In genomic region chr3:108091498-108092259, GRCh38 we compare ENCODE assay signal across 1 cellular context.
A peak's percentile ranks its signal among the peaks of the same experiment; 100 is the strongest.
TF ChIP-seq lines count a peak whose summit lies in the region.

No MANE protein-coding gene starts in this region.

TF ChIP-seq in H1, 55 proteins besides CTCF, POLR2A, EP300 and RAD21:
- TF ChIP-seq TCF12 (IDR thresholded peaks at IDR 0.05; ENCODE audit: low read depth, low read length) (no peak), BRCA1 (IDR thresholded peaks at IDR 0.05; ENCODE audit: low read depth, low read length) (no peak), HDAC2 (IDR thresholded peaks at IDR 0.05; ENCODE audit: borderline replicate concordance in 1 of 2, low read depth in 2 of 2, low read length in 2 of 2) (no peak), USF2 (IDR thresholded peaks at IDR 0.05; ENCODE audit: low read length) (peak; percentile 83), KDM1A (IDR thresholded peaks at IDR 0.05; ENCODE audit: borderline replicate concordance, low read length) (peak; percentile 72; the same call in 1 of the 2 replicates), CHD7 (IDR thresholded peaks at IDR 0.05; ENCODE audit: insufficient replicate concordance, low read length) (no peak), EZH2 (IDR thresholded peaks at IDR 0.05; ENCODE audit: low read depth, low read length, severe bottlenecking) (no peak), CHD2 (IDR thresholded peaks at IDR 0.05; ENCODE audit: low read length) (no peak), KDM4A (IDR thresholded peaks at IDR 0.05; ENCODE audit: low read depth, low read length, severe bottlenecking) (peak; percentile 67), ZNF274 (IDR thresholded peaks at IDR 0.05; ENCODE audit: borderline replicate concordance, extremely low read depth, low read length) (no peak), MAFK (IDR thresholded peaks at IDR 0.05; ENCODE audit: low read depth, low read length) (no peak), BACH1 (IDR thresholded peaks at IDR 0.05; ENCODE audit: low read length) (no peak), SIX5 (IDR thresholded peaks at IDR 0.05; ENCODE audit: low read depth, low read length) (no peak), JUND (IDR thresholded peaks at IDR 0.05; ENCODE audit: low read length) (no peak), SP4 (IDR thresholded peaks at IDR 0.05; ENCODE audit: low read length) (no peak), TBP (IDR thresholded peaks at IDR 0.05; ENCODE audit: low read depth, low read length) (no peak), KDM5A (IDR thresholded peaks at IDR 0.05; ENCODE audit: low read length) (no peak), BCL11A (IDR thresholded peaks at IDR 0.05; ENCODE audit: low read depth in 2 of 2, low read length in 2 of 2) (no peak), HDAC6 (IDR thresholded peaks at IDR 0.05; ENCODE audit: low read depth, low read length) (no peak), GTF2F1 (IDR thresholded peaks at IDR 0.05; ENCODE audit: borderline replicate concordance, low read depth, low read length) (no peak), CEBPB (IDR thresholded peaks at IDR 0.05; ENCODE audit: low read depth, low read length) (no peak), ATF3 (IDR thresholded peaks at IDR 0.05; ENCODE audit: insufficient read depth, low read depth, low read length) (no peak), CBX5 (IDR thresholded peaks at IDR 0.05; ENCODE audit: low read depth, low read length) (no peak), CREB1 (IDR thresholded peaks at IDR 0.05) (no peak; the same call in 1 of the 2 replicates), POU5F1 (IDR thresholded peaks at IDR 0.05; ENCODE audit: low read depth, low read length) (no peak), CTBP2 (IDR thresholded peaks at IDR 0.05; ENCODE audit: borderline replicate concordance, insufficient read depth, insufficient read length, low read length) (no peak)
TF ChIP-seq in H1: peak in this region for 3.
